In the genomic region with DNA sequence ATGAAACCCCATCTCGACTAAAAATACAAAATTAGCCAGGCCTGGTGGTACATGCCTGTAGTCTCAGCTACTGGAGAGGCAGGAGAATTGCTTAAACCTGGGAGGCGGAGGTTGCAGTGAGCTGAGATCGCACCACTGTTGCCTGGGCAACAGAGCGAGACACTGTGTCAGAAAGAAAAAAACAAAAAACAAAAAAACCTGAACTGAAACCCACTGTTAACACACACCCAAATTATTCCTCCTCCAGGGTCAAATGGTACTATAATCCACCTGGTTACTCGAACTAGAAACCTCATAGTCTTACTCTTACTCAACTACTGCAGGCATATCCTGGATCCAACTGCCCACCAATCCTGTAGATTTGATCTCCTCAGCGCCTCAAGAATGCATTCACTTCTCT, we compare ENCODE assay signal across 9 cellular contexts. TPM values are rescaled to one million over a fixed set of nuclear protein-coding genes. Genes with fewer than 3 reads are reported as not detected.
DNase-seq lines count a peak whose midpoint lies in the region; ATAC-seq and TF ChIP-seq lines count a peak whose summit lies in the region.
"Had no signal": no experiment of that assay in that cellular context is flagged by ENCODE, and none has a peak within 500 bp of the region (broad histone marks: within the 10 kb centered on the region; RNA-seq: fewer than 3 reads in every experiment).

No MANE protein-coding gene starts in this region.

- TF ChIP-seq CTCF in natural killer cell (IDR thresholded peaks at IDR 0.05) (no peak), PC-3 (conservative IDR thresholded peaks at IDR 0.05; ENCODE audit: low read depth, low read length) (no peak)

- no peak overlapping the region for H2AFZ ChIP-seq in PC-3 (ENCODE audit: low read length)

- no peak overlapping the region for H3K27ac ChIP-seq in PC-3 (ENCODE audit: low read length)

- H3K9me3 Mint-ChIP-seq in natural killer cell, result no peaks in the 10 kb centered on the region

- no peaks in the 10 kb centered on the region for H3K4me1 ChIP-seq in PC-3 (ENCODE audit: insufficient read depth, low read length)

- H3K27me3 ChIP-seq in PC-3 (ENCODE audit: low read length), result no peaks in the 10 kb centered on the region

- H3K27me3 Mint-ChIP-seq in natural killer cell (ENCODE audit: low read depth in 2 of 2), result no peaks in the 10 kb centered on the region

- H3K79me2 ChIP-seq in PC-3 (ENCODE audit: low read length), result no peaks in the 10 kb centered on the region

- no peak overlapping the region for H3K4me3 ChIP-seq in PC-3 (ENCODE audit: low read length)

- DNase-seq in natural killer cell (no peak), NCI-H128 (lab: John Stamatoyannopoulos, UW; ENCODE audit: unreplicated experiment) (no peak), hepatic stellate cell (ENCODE audit: low spot score) (no peak), PC-3 (no peak)
- DNase-seq: effector CD8-positive, alpha-beta T cell; NCI-H510A treated with DMSO at 0.1 percent for 48 hours had no signal

- peaks cover 12% of the 10 kb centered on the region for H3K36me3 Mint-ChIP-seq in natural killer cell

- H3K4me2 ChIP-seq in PC-3 (ENCODE audit: low read length), result no peak overlapping the region

- no peaks in the 10 kb centered on the region for H3K9me2 ChIP-seq in PC-3 (replicated peaks; ENCODE audit: low read length)

- H3K4me1 Mint-ChIP-seq in natural killer cell, result peaks cover 27 to 30% of the 10 kb centered on the region in 2 donors

- POLR2A ChIA-PET in PC-3 (lab: Charles Lee; ENCODE audit: unreplicated experiment), result no interaction called here

- BruUV-seq in PC-3 (replicated peaks; lab: Mats Ljungman, UMichigan), result no TSS peak

- CTCF ChIA-PET in PC-3 (lab: Charles Lee), result no interaction called here

- intact Hi-C loops in natural killer cell (cut with micrococcal nuclease) (no loop called here), PC-3 (cut with micrococcal nuclease) (no loop called here)

- peaks cover 20% of the 10 kb centered on the region for H3K36me3 ChIP-seq in PC-3 (ENCODE audit: low read depth, low read length)

- H3F3A ChIP-seq in PC-3 (ENCODE audit: low read length, unreplicated experiment), result no peaks in the 10 kb centered on the region

- H4K20me1 ChIP-seq in PC-3 (ENCODE audit: low read length), result no peaks in the 10 kb centered on the region

- H3K27ac Mint-ChIP-seq in natural killer cell, result peak overlapping the region; percentile 79 to 84

- ATAC-seq in GM19023 (IDR thresholded peaks at IDR 0.05; ENCODE audit: unreplicated experiment) (peak; percentile 91), GM21717 (IDR thresholded peaks at IDR 0.05; ENCODE audit: unreplicated experiment) (peak; percentile 92), HG03196 (IDR thresholded peaks at IDR 0.05; ENCODE audit: unreplicated experiment) (peak; percentile 81), natural killer cell (no peak), PC-3 (no peak)

- H3K4me3 Mint-ChIP-seq in natural killer cell, result no peak overlapping the region

- no peaks in the 10 kb centered on the region for H3K9me3 ChIP-seq in PC-3 (ENCODE audit: low read length)

- no peak overlapping the region for H3K9ac ChIP-seq in PC-3 (ENCODE audit: low read length)

RNA-seq across cellular contexts. Expression of a gene that starts 35.5 kb away (rescaled TPM):
- total RNA-seq in natural killer cell (100 to 1,000 TPM; 118 to 160 (median 132) TPM), PC-3 (2014; rRNA removed) (27.7 and 55.8 TPM in 2 replicates)

Comparison
In these comparisons a context has a peak if more than half of its experiments do, and no peak if none do; other contexts are left out.
1. ATAC-seq: peak in GM19023 (single experiment), GM21717 (single experiment) and HG03196 (single experiment); none in natural killer cell (0 of 3) and PC-3 (single experiment).